8 cellular contexts compared by ENCODE assay signal in the genomic region with DNA sequence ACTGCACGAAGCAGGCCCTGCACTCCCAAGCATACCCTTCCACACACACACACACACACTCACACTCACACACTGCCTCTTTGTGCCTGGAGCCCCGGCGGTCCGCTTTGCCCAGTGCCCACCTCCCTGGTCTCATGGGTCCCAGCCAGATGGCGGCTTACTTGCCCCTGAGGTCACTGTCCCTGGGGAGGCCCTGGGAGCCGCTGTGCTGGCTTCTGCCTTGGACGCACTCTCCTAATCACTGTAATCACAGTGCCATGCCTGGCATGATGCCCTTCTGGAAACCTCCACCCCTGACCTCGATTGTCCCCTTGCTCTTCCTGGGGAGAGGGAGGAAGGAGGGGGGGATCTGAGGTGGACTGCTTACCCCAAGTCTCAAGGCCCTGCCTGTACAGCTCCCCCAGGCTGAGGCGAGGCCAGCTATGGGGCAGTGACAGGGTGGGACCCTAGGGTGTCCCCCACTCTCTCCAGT. TPM values are rescaled to one million over a fixed set of nuclear protein-coding genes. Genes with fewer than 3 reads are reported as not detected.
A peak's percentile ranks its signal among the peaks of the same experiment; 100 is the strongest.
DNase-seq lines count a peak whose midpoint lies in the region; ATAC-seq, FAIRE-seq and TF ChIP-seq lines count a peak whose summit lies in the region.

No MANE protein-coding gene starts in this region.

- H3K9ac ChIP-seq in SK-N-MC (ENCODE audit: insufficient read length) = peak overlapping the region; percentile 24

- peak; percentile 24 for ATAC-seq in omental fat pad (ENCODE audit: low FRiP score)
- ATAC-seq in GM21526 (IDR thresholded peaks at IDR 0.05; ENCODE audit: low FRiP score, unreplicated experiment) = no peak

- H3K4me3 ChIP-seq in SK-N-MC (peak overlapping the region; percentile 84), fibroblast of villous mesenchyme (ENCODE audit: low read depth, low read length) (peak overlapping the region; percentile 62)

- TF ChIP-seq POLR2A in H54 (IDR thresholded peaks at IDR 0.05; ENCODE audit: low read depth, low read length) = no peak

- H3K36me3 ChIP-seq in SK-N-MC (ENCODE audit: insufficient read depth, low read length) = peaks cover 33% of the 10 kb centered on the region; the same call in 1 of the 2 replicates

- H3K27ac ChIP-seq in SK-N-MC = peak overlapping the region; percentile 10

- DNase-seq in AG20443 (ENCODE audit: low spot score) (peak; percentile 56), SK-N-MC (ENCODE audit: low read depth, low spot score) (no peak), fibroblast of villous mesenchyme (ENCODE audit: low read depth) (peak; percentile 57), omental fat pad (ENCODE audit: low spot score) (no peak), DMS53 treated with DMSO at 0.1 percent for 48 hours (lab: John Stamatoyannopoulos, UW; ENCODE audit: unreplicated experiment) (no peak), H54 (ENCODE audit: insufficient read length, low spot score) (no peak)
- no peak for DNase-seq in activated CD8-positive, alpha-beta memory T cell treated with anti-CD3 and anti-CD28 coated beads, Interleukin-2, amount 50 U/mL, for 4 hours

- TF ChIP-seq CTCF in fibroblast of villous mesenchyme (IDR thresholded peaks at IDR 0.05; ENCODE audit: insufficient read depth, low read depth, low read length) (no peak), omental fat pad (IDR thresholded peaks at IDR 0.05) (no peak)

- no peak for FAIRE-seq in H54 (lab: Jason Lieb, UNC)

- H3K9me3 ChIP-seq in SK-N-MC (ENCODE audit: low read depth, low read length) = no peaks in the 10 kb centered on the region

RNA-seq across cellular contexts. Expression of a gene that starts 36.0 kb away (rescaled TPM):
- 53.8 and 66.1 TPM in 2 replicates for total RNA-seq in fibroblast of villous mesenchyme
- total RNA-seq in omental fat pad = 10 to 100 TPM; 22.7 to 70.9 (median 30.1) TPM

Comparison
In these comparisons a context has a peak if more than half of its experiments do, and no peak if none do; other contexts are left out.
1. DNase-seq: peak in AG20443 (single experiment) and fibroblast of villous mesenchyme (single experiment); none in SK-N-MC (single experiment), omental fat pad (single experiment), DMS53 treated with DMSO at 0.1 percent for 48 hours (single experiment), activated CD8-positive, alpha-beta memory T cell treated with anti-CD3 and anti-CD28 coated beads, Interleukin-2, amount 50 U/mL, for 4 hours (single experiment) and H54 (single experiment).